ENCODE assay signal across 1 cellular context in the genomic region with DNA sequence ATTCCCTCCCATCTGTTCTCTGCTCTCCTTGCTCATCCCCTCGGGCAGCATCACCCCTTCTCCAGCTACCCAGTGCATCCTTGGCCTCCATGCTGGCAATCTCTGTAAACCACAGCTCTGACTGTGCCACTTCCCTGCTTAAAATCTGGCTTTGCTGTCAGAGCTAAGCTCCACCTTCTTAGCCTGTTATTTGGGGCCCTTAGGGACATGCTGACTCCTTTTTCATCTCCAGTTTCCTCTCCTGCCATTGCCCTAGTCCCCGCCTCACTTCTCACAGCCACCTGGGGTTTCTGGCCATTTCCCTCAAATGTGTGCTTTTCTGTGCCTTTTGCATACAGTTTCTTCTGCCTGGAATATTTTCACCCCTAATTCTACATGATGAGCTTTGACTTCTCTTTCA.
TF ChIP-seq lines count a peak whose summit lies in the region.

No MANE protein-coding gene starts in this region.

TF ChIP-seq in GM23338, 12 proteins besides CTCF, POLR2A, EP300 and RAD21 (continued from another document):
- TF ChIP-seq, protein P1, sequence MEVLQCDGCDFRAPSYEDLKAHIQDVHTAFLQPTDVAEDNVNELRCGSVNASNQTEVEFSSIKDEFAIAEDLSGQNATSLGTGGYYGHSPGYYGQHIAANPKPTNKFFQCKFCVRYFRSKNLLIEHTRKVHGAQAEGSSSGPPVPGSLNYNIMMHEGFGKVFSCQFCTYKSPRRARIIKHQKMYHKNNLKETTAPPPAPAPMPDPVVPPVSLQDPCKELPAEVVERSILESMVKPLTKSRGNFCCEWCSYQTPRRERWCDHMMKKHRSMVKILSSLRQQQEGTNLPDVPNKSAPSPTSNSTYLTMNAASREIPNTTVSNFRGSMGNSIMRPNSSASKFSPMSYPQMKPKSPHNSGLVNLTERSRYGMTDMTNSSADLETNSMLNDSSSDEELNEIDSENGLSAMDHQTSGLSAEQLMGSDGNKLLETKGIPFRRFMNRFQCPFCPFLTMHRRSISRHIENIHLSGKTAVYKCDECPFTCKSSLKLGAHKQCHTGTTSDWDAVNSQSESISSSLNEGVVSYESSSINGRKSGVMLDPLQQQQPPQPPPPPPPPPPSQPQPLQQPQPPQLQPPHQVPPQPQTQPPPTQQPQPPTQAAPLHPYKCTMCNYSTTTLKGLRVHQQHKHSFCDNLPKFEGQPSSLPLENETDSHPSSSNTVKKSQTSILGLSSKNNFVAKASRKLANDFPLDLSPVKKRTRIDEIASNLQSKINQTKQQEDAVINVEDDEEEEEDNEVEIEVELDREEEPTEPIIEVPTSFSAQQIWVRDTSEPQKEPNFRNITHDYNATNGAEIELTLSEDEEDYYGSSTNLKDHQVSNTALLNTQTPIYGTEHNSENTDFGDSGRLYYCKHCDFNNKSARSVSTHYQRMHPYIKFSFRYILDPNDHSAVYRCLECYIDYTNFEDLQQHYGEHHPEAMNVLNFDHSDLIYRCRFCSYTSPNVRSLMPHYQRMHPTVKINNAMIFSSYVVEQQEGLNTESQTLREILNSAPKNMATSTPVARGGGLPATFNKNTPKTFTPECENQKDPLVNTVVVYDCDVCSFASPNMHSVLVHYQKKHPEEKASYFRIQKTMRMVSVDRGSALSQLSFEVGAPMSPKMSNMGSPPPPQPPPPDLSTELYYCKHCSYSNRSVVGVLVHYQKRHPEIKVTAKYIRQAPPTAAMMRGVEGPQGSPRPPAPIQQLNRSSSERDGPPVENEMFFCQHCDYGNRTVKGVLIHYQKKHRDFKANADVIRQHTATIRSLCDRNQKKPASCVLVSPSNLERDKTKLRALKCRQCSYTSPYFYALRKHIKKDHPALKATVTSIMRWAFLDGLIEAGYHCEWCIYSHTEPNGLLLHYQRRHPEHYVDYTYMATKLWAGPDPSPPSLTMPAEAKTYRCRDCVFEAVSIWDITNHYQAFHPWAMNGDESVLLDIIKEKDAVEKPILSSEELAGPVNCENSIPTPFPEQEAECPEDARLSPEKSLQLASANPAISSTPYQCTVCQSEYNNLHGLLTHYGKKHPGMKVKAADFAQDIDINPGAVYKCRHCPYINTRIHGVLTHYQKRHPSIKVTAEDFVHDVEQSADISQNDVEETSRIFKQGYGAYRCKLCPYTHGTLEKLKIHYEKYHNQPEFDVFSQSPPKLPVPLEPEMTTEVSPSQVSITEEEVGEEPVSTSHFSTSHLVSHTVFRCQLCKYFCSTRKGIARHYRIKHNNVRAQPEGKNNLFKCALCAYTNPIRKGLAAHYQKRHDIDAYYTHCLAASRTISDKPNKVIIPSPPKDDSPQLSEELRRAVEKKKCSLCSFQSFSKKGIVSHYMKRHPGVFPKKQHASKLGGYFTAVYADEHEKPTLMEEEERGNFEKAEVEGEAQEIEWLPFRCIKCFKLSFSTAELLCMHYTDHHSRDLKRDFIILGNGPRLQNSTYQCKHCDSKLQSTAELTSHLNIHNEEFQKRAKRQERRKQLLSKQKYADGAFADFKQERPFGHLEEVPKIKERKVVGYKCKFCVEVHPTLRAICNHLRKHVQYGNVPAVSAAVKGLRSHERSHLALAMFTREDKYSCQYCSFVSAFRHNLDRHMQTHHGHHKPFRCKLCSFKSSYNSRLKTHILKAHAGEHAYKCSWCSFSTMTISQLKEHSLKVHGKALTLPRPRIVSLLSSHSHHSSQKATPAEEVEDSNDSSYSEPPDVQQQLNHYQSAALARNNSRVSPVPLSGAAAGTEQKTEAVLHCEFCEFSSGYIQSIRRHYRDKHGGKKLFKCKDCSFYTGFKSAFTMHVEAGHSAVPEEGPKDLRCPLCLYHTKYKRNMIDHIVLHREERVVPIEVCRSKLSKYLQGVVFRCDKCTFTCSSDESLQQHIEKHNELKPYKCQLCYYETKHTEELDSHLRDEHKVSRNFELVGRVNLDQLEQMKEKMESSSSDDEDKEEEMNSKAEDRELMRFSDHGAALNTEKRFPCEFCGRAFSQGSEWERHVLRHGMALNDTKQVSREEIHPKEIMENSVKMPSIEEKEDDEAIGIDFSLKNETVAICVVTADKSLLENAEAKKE (CRISPR knock-in tag; IDR thresholded peaks at IDR 0.05), result no peak
- TF ChIP-seq STAT1 (IDR thresholded peaks at IDR 0.05; ENCODE audit: unreplicated experiment), result no peak
- TF ChIP-seq CREB1 (CRISPR knock-in tag; IDR thresholded peaks at IDR 0.05; ENCODE audit: low read depth), result no peak
- TF ChIP-seq ZNF331 (CRISPR knock-in tag; IDR thresholded peaks at IDR 0.05; ENCODE audit: low read depth), result no peak
- TF ChIP-seq, protein P2, sequence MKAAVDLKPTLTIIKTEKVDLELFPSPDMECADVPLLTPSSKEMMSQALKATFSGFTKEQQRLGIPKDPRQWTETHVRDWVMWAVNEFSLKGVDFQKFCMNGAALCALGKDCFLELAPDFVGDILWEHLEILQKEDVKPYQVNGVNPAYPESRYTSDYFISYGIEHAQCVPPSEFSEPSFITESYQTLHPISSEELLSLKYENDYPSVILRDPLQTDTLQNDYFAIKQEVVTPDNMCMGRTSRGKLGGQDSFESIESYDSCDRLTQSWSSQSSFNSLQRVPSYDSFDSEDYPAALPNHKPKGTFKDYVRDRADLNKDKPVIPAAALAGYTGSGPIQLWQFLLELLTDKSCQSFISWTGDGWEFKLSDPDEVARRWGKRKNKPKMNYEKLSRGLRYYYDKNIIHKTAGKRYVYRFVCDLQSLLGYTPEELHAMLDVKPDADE (IDR thresholded peaks at IDR 0.05), result no peak
- no peak for TF ChIP-seq ZNF114 (CRISPR knock-in tag; IDR thresholded peaks at IDR 0.05)
